In genomic region chr22:28792491-28793383, GRCh38 we compare ENCODE assay signal across 1 cellular context.
TF ChIP-seq lines count a peak whose summit lies in the region.

No MANE protein-coding gene starts in this region.

TF ChIP-seq in HepG2, 621 proteins besides CTCF, POLR2A, EP300 and RAD21 (continues in another document):
- TF ChIP-seq, protein P1, sequence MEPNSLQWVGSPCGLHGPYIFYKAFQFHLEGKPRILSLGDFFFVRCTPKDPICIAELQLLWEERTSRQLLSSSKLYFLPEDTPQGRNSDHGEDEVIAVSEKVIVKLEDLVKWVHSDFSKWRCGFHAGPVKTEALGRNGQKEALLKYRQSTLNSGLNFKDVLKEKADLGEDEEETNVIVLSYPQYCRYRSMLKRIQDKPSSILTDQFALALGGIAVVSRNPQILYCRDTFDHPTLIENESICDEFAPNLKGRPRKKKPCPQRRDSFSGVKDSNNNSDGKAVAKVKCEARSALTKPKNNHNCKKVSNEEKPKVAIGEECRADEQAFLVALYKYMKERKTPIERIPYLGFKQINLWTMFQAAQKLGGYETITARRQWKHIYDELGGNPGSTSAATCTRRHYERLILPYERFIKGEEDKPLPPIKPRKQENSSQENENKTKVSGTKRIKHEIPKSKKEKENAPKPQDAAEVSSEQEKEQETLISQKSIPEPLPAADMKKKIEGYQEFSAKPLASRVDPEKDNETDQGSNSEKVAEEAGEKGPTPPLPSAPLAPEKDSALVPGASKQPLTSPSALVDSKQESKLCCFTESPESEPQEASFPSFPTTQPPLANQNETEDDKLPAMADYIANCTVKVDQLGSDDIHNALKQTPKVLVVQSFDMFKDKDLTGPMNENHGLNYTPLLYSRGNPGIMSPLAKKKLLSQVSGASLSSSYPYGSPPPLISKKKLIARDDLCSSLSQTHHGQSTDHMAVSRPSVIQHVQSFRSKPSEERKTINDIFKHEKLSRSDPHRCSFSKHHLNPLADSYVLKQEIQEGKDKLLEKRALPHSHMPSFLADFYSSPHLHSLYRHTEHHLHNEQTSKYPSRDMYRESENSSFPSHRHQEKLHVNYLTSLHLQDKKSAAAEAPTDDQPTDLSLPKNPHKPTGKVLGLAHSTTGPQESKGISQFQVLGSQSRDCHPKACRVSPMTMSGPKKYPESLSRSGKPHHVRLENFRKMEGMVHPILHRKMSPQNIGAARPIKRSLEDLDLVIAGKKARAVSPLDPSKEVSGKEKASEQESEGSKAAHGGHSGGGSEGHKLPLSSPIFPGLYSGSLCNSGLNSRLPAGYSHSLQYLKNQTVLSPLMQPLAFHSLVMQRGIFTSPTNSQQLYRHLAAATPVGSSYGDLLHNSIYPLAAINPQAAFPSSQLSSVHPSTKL (CRISPR knock-in tag; IDR thresholded peaks at IDR 0.05) = 0 out of 2 replicates have a peak, but pooled peaks have one; percentile 33
- TF ChIP-seq IKZF4 (CRISPR knock-in tag; IDR thresholded peaks at IDR 0.05; ENCODE audit: borderline replicate concordance, low read depth, not compliant biosample characterization) (no peak), NFIB (CRISPR knock-in tag; IDR thresholded peaks at IDR 0.05; ENCODE audit: borderline replicate concordance) (no peak), NFYC (CRISPR knock-in tag; IDR thresholded peaks at IDR 0.05) (no peak), ZNF841 (CRISPR knock-in tag; IDR thresholded peaks at IDR 0.05; ENCODE audit: borderline replicate concordance) (no peak), ZNF788 (CRISPR knock-in tag; IDR thresholded peaks at IDR 0.05; ENCODE audit: borderline replicate concordance) (0 out of 2 replicates have a peak, but pooled peaks have one; percentile 14), NR2C2 (CRISPR knock-in tag; IDR thresholded peaks at IDR 0.05; ENCODE audit: borderline replicate concordance) (peak; percentile 85), ZFP36L1 (CRISPR knock-in tag; IDR thresholded peaks at IDR 0.05) (no peak), ZSCAN5A (CRISPR knock-in tag; IDR thresholded peaks at IDR 0.05; ENCODE audit: borderline replicate concordance) (no peak), HBP1 (CRISPR knock-in tag; IDR thresholded peaks at IDR 0.05; ENCODE audit: low read depth) (no peak), CENPBD1 (CRISPR knock-in tag; IDR thresholded peaks at IDR 0.05; ENCODE audit: borderline replicate concordance, low read depth) (no peak), SRSF1 (optimal IDR thresholded peaks at IDR 0.05; ENCODE audit: low read depth, low read length) (peak; percentile 32), ZMYM2 (CRISPR knock-in tag; IDR thresholded peaks at IDR 0.05) (peak; percentile 37; the same call in 1 of the 2 replicates), ZNF512B (CRISPR knock-in tag; IDR thresholded peaks at IDR 0.05; ENCODE audit: borderline replicate concordance) (no peak), ATF6 (CRISPR knock-in tag; conservative IDR thresholded peaks at IDR 0.05) (no peak), PRDM15 (CRISPR knock-in tag; IDR thresholded peaks at IDR 0.05) (0 out of 2 replicates have a peak, but pooled peaks have one; percentile 17), CHD4 (IDR thresholded peaks at IDR 0.05; ENCODE audit: borderline replicate concordance, low read length) (0 out of 2 replicates have a peak, but pooled peaks have one; percentile 59), ATAD3A (CRISPR knock-in tag; IDR thresholded peaks at IDR 0.05) (no peak), TIGD3 (CRISPR knock-in tag; IDR thresholded peaks at IDR 0.05; ENCODE audit: borderline replicate concordance) (no peak), PAX8 (CRISPR knock-in tag; IDR thresholded peaks at IDR 0.05; ENCODE audit: borderline replicate concordance) (no peak), ZNF547 (CRISPR knock-in tag; IDR thresholded peaks at IDR 0.05) (no peak), CC2D1A (CRISPR knock-in tag; IDR thresholded peaks at IDR 0.05) (no peak), ZFYVE20 (CRISPR knock-in tag; IDR thresholded peaks at IDR 0.05; ENCODE audit: borderline replicate concordance, low read depth) (no peak), ZNF576 (CRISPR knock-in tag; IDR thresholded peaks at IDR 0.05) (no peak), THAP9 (CRISPR knock-in tag; IDR thresholded peaks at IDR 0.05; ENCODE audit: borderline replicate concordance) (no peak), NFRKB (IDR thresholded peaks at IDR 0.05) (no peak), ZNF331 (CRISPR knock-in tag; IDR thresholded peaks at IDR 0.05) (0 out of 2 replicates have a peak, but pooled peaks have one; percentile 28), ZBTB21 (CRISPR knock-in tag; IDR thresholded peaks at IDR 0.05) (no peak), ZSCAN9 (CRISPR knock-in tag; IDR thresholded peaks at IDR 0.05; ENCODE audit: borderline replicate concordance) (no peak), PHF5A (CRISPR knock-in tag; IDR thresholded peaks at IDR 0.05; ENCODE audit: low read depth, unreplicated experiment) (no peak), ZNF790 (CRISPR knock-in tag; IDR thresholded peaks at IDR 0.05; ENCODE audit: borderline replicate concordance) (no peak)
- TF ChIP-seq, protein P2, sequence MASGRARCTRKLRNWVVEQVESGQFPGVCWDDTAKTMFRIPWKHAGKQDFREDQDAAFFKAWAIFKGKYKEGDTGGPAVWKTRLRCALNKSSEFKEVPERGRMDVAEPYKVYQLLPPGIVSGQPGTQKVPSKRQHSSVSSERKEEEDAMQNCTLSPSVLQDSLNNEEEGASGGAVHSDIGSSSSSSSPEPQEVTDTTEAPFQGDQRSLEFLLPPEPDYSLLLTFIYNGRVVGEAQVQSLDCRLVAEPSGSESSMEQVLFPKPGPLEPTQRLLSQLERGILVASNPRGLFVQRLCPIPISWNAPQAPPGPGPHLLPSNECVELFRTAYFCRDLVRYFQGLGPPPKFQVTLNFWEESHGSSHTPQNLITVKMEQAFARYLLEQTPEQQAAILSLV (CRISPR knock-in tag; IDR thresholded peaks at IDR 0.05; ENCODE audit: borderline replicate concordance) = no peak
